18 cellular contexts compared by ENCODE assay signal in genomic region chr10:77496941-77497420, GRCh38.
A peak's percentile ranks its signal among the peaks of the same experiment; 100 is the strongest.
DNase-seq lines count a peak whose midpoint lies in the region; ATAC-seq and TF ChIP-seq lines count a peak whose summit lies in the region.
"Had no signal": no experiment of that assay in that cellular context is flagged by ENCODE, and none has a peak within 500 bp of the region (broad histone marks: within the 10 kb centered on the region; RNA-seq: fewer than 3 reads in every experiment).

No MANE protein-coding gene starts in this region.

- H3K27me3 ChIP-seq in psoas muscle (ENCODE audit: insufficient read depth in 3 of 3, low read length in 2 of 3) = no peaks in the 10 kb centered on the region

- no peaks in the 10 kb centered on the region for H3K36me3 ChIP-seq in psoas muscle (ENCODE audit: insufficient read depth in 1 of 2, low read depth in 1 of 2)

- H3K4me1 Mint-ChIP-seq in HFFc6 (ENCODE audit: low read depth) = peaks cover 77% of the 10 kb centered on the region
- peaks cover 56% of the 10 kb centered on the region for H3K4me1 Mint-ChIP-seq in brain
- H3K4me1 Mint-ChIP-seq in mesothelial cell of epicardium = peaks cover 41% of the 10 kb centered on the region

- intact Hi-C loops in psoas muscle (cut with DNase I) = loop anchor here in 1 of 2 donors (10.0 kb wide), 1 partner anchor 322 kb away; no protein-coding TSS in a partner anchor

- no peak overlapping the region for H3K4me3 Mint-ChIP-seq in HFFc6
- H3K4me3 Mint-ChIP-seq in brain = no peak overlapping the region
- no peak overlapping the region for H3K4me3 Mint-ChIP-seq in mesothelial cell of epicardium
- H3K4me3 Mint-ChIP-seq: memory B cell; nephron progenitor cell; T-helper 1 cell treated with Interleukin-12 subunit alpha and Interleukin-12 subunit beta and Interleukin-4 antibody, amounts not matched to agents 30 μg/mL and 1 μg/mL, for 36 hours had no signal

- peaks cover 14% of the 10 kb centered on the region for H3K36me3 Mint-ChIP-seq in HFFc6 (ENCODE audit: low read depth)
- H3K36me3 Mint-ChIP-seq in brain = no peaks in the 10 kb centered on the region
- H3K36me3 Mint-ChIP-seq in mesothelial cell of epicardium = no peaks in the 10 kb centered on the region
- H3K36me3 Mint-ChIP-seq: memory B cell had no signal

- peaks cover 61% of the 10 kb centered on the region for H3K4me1 ChIP-seq in psoas muscle

- 85 to 96% (median 92%) methylated on average over 3 of the region's 3 CpGs for WGBS in psoas muscle, 3 donors

- no peaks in the 10 kb centered on the region for H3K9me3 ChIP-seq in psoas muscle

- H3K27me3 Mint-ChIP-seq in HFFc6 (ENCODE audit: insufficient read depth) (no peaks in the 10 kb centered on the region), brain (peaks cover 8% of the 10 kb centered on the region), mesothelial cell of epicardium (ENCODE audit: low read depth) (no peaks in the 10 kb centered on the region)

- H3K4me3 ChIP-seq in psoas muscle = no peak overlapping the region
- H3K4me3 ChIP-seq: coronary artery had no signal

- no peaks in the 10 kb centered on the region for H3K9me3 Mint-ChIP-seq in HFFc6
- H3K9me3 Mint-ChIP-seq in brain = peaks cover 0 to 5% (median 0%) of the 10 kb centered on the region in 5 experiments
- H3K9me3 Mint-ChIP-seq in mesothelial cell of epicardium = no peaks in the 10 kb centered on the region
- H3K9me3 Mint-ChIP-seq: memory B cell; nephron progenitor cell; T-helper 1 cell treated with Interleukin-12 subunit alpha and Interleukin-12 subunit beta and Interleukin-4 antibody, amounts not matched to agents 30 μg/mL and 1 μg/mL, for 36 hours had no signal

- H3K27ac ChIP-seq in psoas muscle = no peak overlapping the region
- H3K27ac ChIP-seq: coronary artery, epithelial cell of prostate had no signal

- H3K27ac Mint-ChIP-seq in HFFc6 (peak overlapping the region; percentile 60; the same call in 1 of the 2 replicates), brain (peak overlapping the region; percentile 10 to 81 (median 71)), mesothelial cell of epicardium (peak overlapping the region; percentile 52)
- H3K27ac Mint-ChIP-seq: memory B cell; nephron progenitor cell; T-helper 1 cell treated with Interleukin-12 subunit alpha and Interleukin-12 subunit beta and Interleukin-4 antibody, amounts not matched to agents 30 μg/mL and 1 μg/mL, for 36 hours had no signal

- ATAC-seq in psoas muscle = no peak
- ATAC-seq in GM19467 (IDR thresholded peaks at IDR 0.05; ENCODE audit: unreplicated experiment) = no peak
- ATAC-seq: Right ventricle myocardium inferior, sciatic nerve had no signal

- TF ChIP-seq CTCF in HFFc6 (IDR thresholded peaks at IDR 0.05) (no peak), brain (conservative IDR thresholded peaks at IDR 0.05) (no peak), mesothelial cell of epicardium (IDR thresholded peaks at IDR 0.05; ENCODE audit: unreplicated experiment) (no peak), psoas muscle (IDR thresholded peaks at IDR 0.05) (no peak)

- peak; percentile 48 for DNase-seq in Ammon's horn (ENCODE audit: low spot score)
- DNase-seq in HFFc6 = no peak
- DNase-seq in mesothelial cell of epicardium (ENCODE audit: low spot score in 2 of 2, unreplicated experiment in 2 of 2) = no peak
- no peak for DNase-seq in NCI-H774 (lab: John Stamatoyannopoulos, UW)
- DNase-seq in psoas muscle = no peak
- DNase-seq in COLO668 (lab: John Stamatoyannopoulos, UW; ENCODE audit: unreplicated experiment) = no peak
- DNase-seq: activated CD4-positive, CD25-positive, alpha-beta regulatory T cell; activated CD8-positive, alpha-beta memory T cell treated with anti-CD3 and anti-CD28 coated beads for 24 hours; Calu3; nephron progenitor cell had no signal
